8 cellular contexts compared by ENCODE assay signal in genomic region chr12:2294651-2295475, GRCh38.
A peak's percentile ranks its signal among the peaks of the same experiment; 100 is the strongest.
DNase-seq lines count a peak whose midpoint lies in the region; ATAC-seq and TF ChIP-seq lines count a peak whose summit lies in the region.
"Had no signal": no experiment of that assay in that cellular context is flagged by ENCODE, and none has a peak within 500 bp of the region (broad histone marks: within the 10 kb centered on the region; RNA-seq: fewer than 3 reads in every experiment).

No MANE protein-coding gene starts in this region.

- H3K36me3 Mint-ChIP-seq in activated naive CD8-positive, alpha-beta T cell treated with anti-CD3 and anti-CD28 coated beads, Interleukin-2, amount 50 U/mL, for 24 hours (ENCODE audit: low read depth): no peaks in the 10 kb centered on the region
- peaks cover 6% of the 10 kb centered on the region for H3K36me3 Mint-ChIP-seq in type B pancreatic cell
- H3K36me3 Mint-ChIP-seq in activated CD4-positive, alpha-beta T cell treated with anti-CD3 and anti-CD28 coated beads, Interleukin-2, amount 10 ng/mL, durations not matched to agents 7 days and 5 days (ENCODE audit: low read depth): no peaks in the 10 kb centered on the region

- H3K36me3 ChIP-seq in left lung: no peaks in the 10 kb centered on the region

- H3K9me3 Mint-ChIP-seq in activated naive CD8-positive, alpha-beta T cell treated with anti-CD3 and anti-CD28 coated beads, Interleukin-2, amount 50 U/mL, for 24 hours: no peaks in the 10 kb centered on the region
- H3K9me3 Mint-ChIP-seq in type B pancreatic cell: peaks cover 5% of the 10 kb centered on the region
- H3K9me3 Mint-ChIP-seq in activated CD4-positive, alpha-beta T cell treated with anti-CD3 and anti-CD28 coated beads, Interleukin-2, amount 10 ng/mL, durations not matched to agents 7 days and 5 days: no peaks in the 10 kb centered on the region

- no peaks in the 10 kb centered on the region for H3K27me3 ChIP-seq in left lung

- peak; percentile 66 for DNase-seq in HT1080 (ENCODE audit: low read depth)
- peak; percentile 6 for DNase-seq in activated naive CD8-positive, alpha-beta T cell treated with anti-CD3 and anti-CD28 coated beads, Interleukin-2, amount 50 U/mL, for 24 hours
- peak; percentile 84 to 87 for DNase-seq in left lung
- DNase-seq in type B pancreatic cell (ENCODE audit: extremely low spot score, unreplicated experiment): no peak
- DNase-seq in activated CD4-positive, alpha-beta T cell treated with anti-CD3 and anti-CD28 coated beads, Interleukin-2, amount 10 ng/mL, durations not matched to agents 7 days and 5 days: no peak
- DNase-seq: foreskin melanocyte had no signal

- H3K27ac Mint-ChIP-seq in activated naive CD8-positive, alpha-beta T cell treated with anti-CD3 and anti-CD28 coated beads, Interleukin-2, amount 50 U/mL, for 24 hours: peak overlapping the region; percentile 17
- peak overlapping the region; percentile 28 for H3K27ac Mint-ChIP-seq in type B pancreatic cell
- H3K27ac Mint-ChIP-seq in activated CD4-positive, alpha-beta T cell treated with anti-CD3 and anti-CD28 coated beads, Interleukin-2, amount 10 ng/mL, durations not matched to agents 7 days and 5 days: no peak overlapping the region

- CTCF ChIA-PET in activated CD4-positive, alpha-beta T cell treated with anti-CD3 and anti-CD28 coated beads, Interleukin-2, amount 10 ng/mL, durations not matched to agents 7 days and 5 days (lab: Charles Lee): no interaction called here

- TF ChIP-seq CTCF in left lung (IDR thresholded peaks at IDR 0.05) (no peak), type B pancreatic cell (conservative IDR thresholded peaks at IDR 0.05) (no peak)

- H3K4me1 ChIP-seq in left lung: peaks cover 0 to 46% of the 10 kb centered on the region in 2 donors

- H3K27me3 Mint-ChIP-seq in activated naive CD8-positive, alpha-beta T cell treated with anti-CD3 and anti-CD28 coated beads, Interleukin-2, amount 50 U/mL, for 24 hours: no peaks in the 10 kb centered on the region
- peaks cover 17% of the 10 kb centered on the region for H3K27me3 Mint-ChIP-seq in type B pancreatic cell
- H3K27me3 Mint-ChIP-seq in activated CD4-positive, alpha-beta T cell treated with anti-CD3 and anti-CD28 coated beads, Interleukin-2, amount 10 ng/mL, durations not matched to agents 7 days and 5 days: no peaks in the 10 kb centered on the region

- POLR2A ChIA-PET in activated CD4-positive, alpha-beta T cell treated with anti-CD3 and anti-CD28 coated beads, Interleukin-2, amount 10 ng/mL, durations not matched to agents 7 days and 5 days (lab: Charles Lee): no interaction called here

- peak overlapping the region; percentile 37 to 83 for H3K27ac ChIP-seq in left lung

- peak; percentile 72 for ATAC-seq in activated naive CD8-positive, alpha-beta T cell treated with anti-CD3 and anti-CD28 coated beads, Interleukin-2, amount 50 U/mL, for 24 hours
- ATAC-seq in left lung: peak; percentile 72
- ATAC-seq in HG03097 (IDR thresholded peaks at IDR 0.05; ENCODE audit: low FRiP score, unreplicated experiment): no peak
- no peak for ATAC-seq in GM18870 (IDR thresholded peaks at IDR 0.05; ENCODE audit: unreplicated experiment)

- intact Hi-C loops in left lung (cut with DNase I): no loop called here

- H3K4me3 ChIP-seq in left lung: no peak overlapping the region

- no peaks in the 10 kb centered on the region for H3K9me3 ChIP-seq in left lung

- peaks cover 21% of the 10 kb centered on the region for H3K4me1 Mint-ChIP-seq in activated naive CD8-positive, alpha-beta T cell treated with anti-CD3 and anti-CD28 coated beads, Interleukin-2, amount 50 U/mL, for 24 hours
- H3K4me1 Mint-ChIP-seq in type B pancreatic cell (ENCODE audit: unreplicated experiment): peaks cover 12% of the 10 kb centered on the region
- H3K4me1 Mint-ChIP-seq in activated CD4-positive, alpha-beta T cell treated with anti-CD3 and anti-CD28 coated beads, Interleukin-2, amount 10 ng/mL, durations not matched to agents 7 days and 5 days: peaks cover 18% of the 10 kb centered on the region

- no peak overlapping the region for H3K4me3 Mint-ChIP-seq in activated naive CD8-positive, alpha-beta T cell treated with anti-CD3 and anti-CD28 coated beads, Interleukin-2, amount 50 U/mL, for 24 hours
- H3K4me3 Mint-ChIP-seq in type B pancreatic cell: no peak overlapping the region
- H3K4me3 Mint-ChIP-seq in activated CD4-positive, alpha-beta T cell treated with anti-CD3 and anti-CD28 coated beads, Interleukin-2, amount 10 ng/mL, durations not matched to agents 7 days and 5 days: no peak overlapping the region

Comparison
In these comparisons a context has a peak if more than half of its experiments do, and no peak if none do; other contexts are left out.
1. DNase-seq: peak in HT1080 (single experiment), activated naive CD8-positive, alpha-beta T cell treated with anti-CD3 and anti-CD28 coated beads, Interleukin-2, amount 50 U/mL, for 24 hours (single experiment) and left lung (2 of 2); none in type B pancreatic cell (single experiment) and activated CD4-positive, alpha-beta T cell treated with anti-CD3 and anti-CD28 coated beads, Interleukin-2, amount 10 ng/mL, durations not matched to agents 7 days and 5 days (single experiment).
2. ATAC-seq: peak in activated naive CD8-positive, alpha-beta T cell treated with anti-CD3 and anti-CD28 coated beads, Interleukin-2, amount 50 U/mL, for 24 hours (single experiment) and left lung (single experiment); none in HG03097 (single experiment) and GM18870 (single experiment).